In genomic region chr10:27504007-27504890, GRCh38 we compare ENCODE assay signal across 1 cellular context.
TF ChIP-seq lines count a peak whose summit lies in the region.

TSS of gene RAB18 (plus strand) at chr10:27504304. CDS start at chr10:27504370, 66 bp downstream.

TF ChIP-seq in HepG2, 621 proteins besides CTCF, POLR2A, EP300 and RAD21 (continued from another document and continues in another):
- TF ChIP-seq ZNF646 (CRISPR knock-in tag; IDR thresholded peaks at IDR 0.05): peak; percentile 73; the same call in 1 of the 2 replicates
- TF ChIP-seq MED1 (CRISPR knock-in tag; IDR thresholded peaks at IDR 0.05): peak; percentile 79
- peak; percentile 96 for TF ChIP-seq PHF20 (CRISPR knock-in tag; IDR thresholded peaks at IDR 0.05)
- TF ChIP-seq GMEB2 (CRISPR knock-in tag; IDR thresholded peaks at IDR 0.05; ENCODE audit: low read depth): peak; percentile 80
- TF ChIP-seq NFE2L1 (CRISPR knock-in tag; IDR thresholded peaks at IDR 0.05; ENCODE audit: borderline replicate concordance): no peak
- TF ChIP-seq HMGXB4 (CRISPR knock-in tag; IDR thresholded peaks at IDR 0.05; ENCODE audit: borderline replicate concordance in 1 of 2, low read depth in 1 of 2): peak; percentile 82 to 94
- TF ChIP-seq PAXIP1 (CRISPR knock-in tag; conservative IDR thresholded peaks at IDR 0.05): no peak; the same call in 1 of the 2 replicates
- TF ChIP-seq ZNF788 (CRISPR knock-in tag; IDR thresholded peaks at IDR 0.05; ENCODE audit: borderline replicate concordance): peak; percentile 96
- TF ChIP-seq PTBP1 (IDR thresholded peaks at IDR 0.05; ENCODE audit: low read depth, low read length, poor library complexity, severe bottlenecking): no peak
- peak; percentile 57; the same call in 1 of the 2 replicates for TF ChIP-seq ZNF329 (CRISPR knock-in tag; IDR thresholded peaks at IDR 0.05; ENCODE audit: low read depth)
- peak; percentile 88; the same call in 1 of the 2 replicates for TF ChIP-seq ZNF556 (CRISPR knock-in tag; IDR thresholded peaks at IDR 0.05; ENCODE audit: borderline replicate concordance)
- TF ChIP-seq ZNF124 (CRISPR knock-in tag; IDR thresholded peaks at IDR 0.05): peak; percentile 83; the same call in 1 of the 2 replicates
- TF ChIP-seq ZNF574 (CRISPR knock-in tag; IDR thresholded peaks at IDR 0.05): peak; percentile 94
- TF ChIP-seq NFATC3 (CRISPR knock-in tag; IDR thresholded peaks at IDR 0.05): peak; percentile 75; the same call in 1 of the 2 replicates
- no peak for TF ChIP-seq KDM6A (CRISPR knock-in tag; IDR thresholded peaks at IDR 0.05; ENCODE audit: low read depth)
- peak; percentile 58; the same call in 1 of the 2 replicates for TF ChIP-seq FOXP4 (CRISPR knock-in tag; IDR thresholded peaks at IDR 0.05)
- TF ChIP-seq HNRNPUL1 (IDR thresholded peaks at IDR 0.05; ENCODE audit: low read depth, low read length): no peak
- peak; percentile 82; the same call in 1 of the 2 replicates for TF ChIP-seq ZNF703 (CRISPR knock-in tag; IDR thresholded peaks at IDR 0.05; ENCODE audit: borderline replicate concordance)
- no peak for TF ChIP-seq PRDM4 (CRISPR knock-in tag; IDR thresholded peaks at IDR 0.05; ENCODE audit: borderline replicate concordance)
- peak; percentile 96 for TF ChIP-seq ELF1 (CRISPR knock-in tag; IDR thresholded peaks at IDR 0.05)
- peak; percentile 87 for TF ChIP-seq POLR2G (IDR thresholded peaks at IDR 0.05; ENCODE audit: low read depth, low read length)
- TF ChIP-seq ZNF251 (CRISPR knock-in tag; IDR thresholded peaks at IDR 0.05): no peak
- TF ChIP-seq ZNF563 (CRISPR knock-in tag; IDR thresholded peaks at IDR 0.05): peak; percentile 91
- no peak for TF ChIP-seq SNRNP70 (IDR thresholded peaks at IDR 0.05; ENCODE audit: low read depth, low read length)
- 0 out of 2 replicates have a peak, but pooled peaks have one; percentile 70 for TF ChIP-seq NPAS2 (CRISPR knock-in tag; IDR thresholded peaks at IDR 0.05; ENCODE audit: borderline replicate concordance)
- TF ChIP-seq JUN (CRISPR knock-in tag; IDR thresholded peaks at IDR 0.05): 0 out of 2 replicates have a peak, but pooled peaks have one; percentile 24
- TF ChIP-seq ZNF431 (CRISPR knock-in tag; IDR thresholded peaks at IDR 0.05; ENCODE audit: borderline replicate concordance, low read depth): peak; percentile 88
- 0 out of 2 replicates have a peak, but pooled peaks have one; percentile 73 for TF ChIP-seq ZNF33A (CRISPR knock-in tag; IDR thresholded peaks at IDR 0.05; ENCODE audit: borderline replicate concordance)
- TF ChIP-seq ZNF605 (CRISPR knock-in tag; IDR thresholded peaks at IDR 0.05): peak; percentile 94
